13 cellular contexts compared by ENCODE assay signal in the genomic region with DNA sequence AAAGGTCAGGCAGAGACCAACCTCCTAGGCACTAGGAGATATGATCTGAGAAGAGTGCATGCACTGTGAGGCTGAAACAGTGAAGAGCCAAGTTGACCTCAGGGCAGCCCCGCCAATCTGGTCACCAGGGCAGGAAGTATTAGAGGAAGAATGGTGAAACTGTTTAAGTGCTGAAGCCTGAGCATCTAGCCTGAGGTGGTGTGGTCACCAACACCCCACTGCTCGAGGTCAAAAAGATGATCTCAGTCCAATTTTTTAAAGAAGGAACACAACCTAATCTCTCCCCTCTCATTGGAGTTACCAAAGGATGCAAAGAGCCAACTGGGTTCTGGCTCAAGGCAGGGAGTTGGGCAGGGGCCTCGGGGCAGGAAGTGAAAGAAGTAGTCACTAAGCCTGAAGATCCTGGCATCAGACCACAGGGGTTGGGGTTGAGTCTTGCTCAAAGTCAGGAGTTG. TPM values are rescaled to one million over a fixed set of nuclear protein-coding genes. Genes with fewer than 3 reads are reported as not detected.
A peak's percentile ranks its signal among the peaks of the same experiment; 100 is the strongest.
DNase-seq lines count a peak whose midpoint lies in the region; ATAC-seq, FAIRE-seq and TF ChIP-seq lines count a peak whose summit lies in the region.
"Had no signal": no experiment of that assay in that cellular context is flagged by ENCODE, and none has a peak within 500 bp of the region (broad histone marks: within the 10 kb centered on the region; RNA-seq: fewer than 3 reads in every experiment).

No MANE protein-coding gene starts in this region.

- no peak for TF ChIP-seq EP300 in H1 (IDR thresholded peaks at IDR 0.05; ENCODE audit: borderline replicate concordance in 1 of 2, low read depth in 2 of 2, low read length in 2 of 2)

- 0 out of 2 replicates have a peak, but pooled peaks cover 2% of the 10 kb centered on the region for H3K79me1 ChIP-seq in H1 (ENCODE audit: low read depth, low read length)

- no peak for TF ChIP-seq RAD21 in H1 (IDR thresholded peaks at IDR 0.05 in 1 of 2, conservative IDR thresholded peaks at IDR 0.05 in 1 of 2; ENCODE audit: low read depth in 2 of 2, low read length in 2 of 2)

- no peak overlapping the region for H3K4me3 Mint-ChIP-seq in CD8-positive, alpha-beta memory T cell
- H3K4me3 Mint-ChIP-seq: T-cell had no signal

- H3K27me3 Mint-ChIP-seq in CD8-positive, alpha-beta memory T cell, result no peaks in the 10 kb centered on the region
- H3K27me3 Mint-ChIP-seq: T-cell had no signal

- H2BK12ac ChIP-seq in H1 (ENCODE audit: low read depth, low read length), result 0 out of 2 replicates have a peak overlapping the region, but pooled peaks have one; percentile 33

- no peak overlapping the region for H2BK5ac ChIP-seq in H1 (ENCODE audit: low read depth, low read length)

- H3K56ac ChIP-seq in H1 (replicated peaks; ENCODE audit: insufficient read length, low read depth, low read length), result no peak overlapping the region

- 83% methylated on average over 3 of the region's 3 CpGs; no CpG with 5 or more reads in 1 of the 2 experiments for WGBS in H1 (ENCODE audit: extremely low coverage in 1 of 2, insufficient coverage in 1 of 2, insufficient read length in 1 of 2, insufficient replicate concordance in 2 of 2, low coverage in 1 of 2, low lambda C conversion rate in 2 of 2, missing lambda C conversion rate in 1 of 2), 2 experiments
- 63 to 83% (median 65%) methylated on average over 3 of the region's 3 CpGs for WGBS in small intestine, 3 donors

- H3K4me1 Mint-ChIP-seq in CD8-positive, alpha-beta memory T cell, result peaks cover 9 to 32% (median 19%) of the 10 kb centered on the region in 3 donors

- H3K14ac ChIP-seq in H1 (ENCODE audit: insufficient read length), result no peak overlapping the region

- peaks cover 0 to 18% (median 3%) of the 10 kb centered on the region in 3 donors for H3K36me3 Mint-ChIP-seq in CD8-positive, alpha-beta memory T cell

- peak overlapping the region; percentile 2 for H3K4me3 ChIP-seq in CD8-positive, alpha-beta memory T cell (ENCODE audit: low read length)
- H3K4me3 ChIP-seq in NB4 (ENCODE audit: low read depth, low read length), result no peak overlapping the region
- no peak overlapping the region for H3K4me3 ChIP-seq in H1 (ENCODE audit: extremely low read depth in 1 of 4, insufficient read depth in 2 of 4, low read depth in 3 of 4, low read length in 4 of 4)
- H3K4me3 ChIP-seq in small intestine (ENCODE audit: low read depth in 1 of 2, low read length in 2 of 2), result no peak overlapping the region

- H3K79me2 ChIP-seq in H1 (ENCODE audit: control insufficient read depth in 1 of 2, insufficient read depth in 2 of 2, low read length in 2 of 2), result no peaks in the 10 kb centered on the region

- H3K27ac ChIP-seq in CD8-positive, alpha-beta memory T cell (ENCODE audit: low read depth, low read length), result no peak overlapping the region
- no peak overlapping the region for H3K27ac ChIP-seq in H1 (ENCODE audit: low read depth, low read length)
- H3K27ac ChIP-seq in small intestine (ENCODE audit: low read depth in 1 of 2, low read length in 1 of 2), result no peak overlapping the region

- CTCF ChIA-PET in CD8-positive, alpha-beta memory T cell (lab: Charles Lee), result no interaction called here
- CTCF ChIA-PET in H1 (lab: Charles Lee; ENCODE audit: partially characterized antibody), result interaction anchor here (0.9 to 10.1 kb wide), 6 partner anchors 14 to 52 kb away, joined by 3 to 78 read pairs (median 10); partner anchors contain the start of gene HPX

- no peak for ATAC-seq in HG02623 (IDR thresholded peaks at IDR 0.05; ENCODE audit: unreplicated experiment)

- H2BK15ac ChIP-seq in H1 (ENCODE audit: low read length), result no peak overlapping the region

- no peaks in the 10 kb centered on the region for H3K9me3 ChIP-seq in CD8-positive, alpha-beta memory T cell (ENCODE audit: low read length)
- H3K9me3 ChIP-seq in H1 (ENCODE audit: insufficient read depth in 2 of 2, low read depth in 1 of 2, low read length in 1 of 2), result no peaks in the 10 kb centered on the region
- H3K9me3 ChIP-seq in small intestine (ENCODE audit: control insufficient read depth, low read depth), result no peaks in the 10 kb centered on the region

- POLR2A ChIA-PET in CD8-positive, alpha-beta memory T cell (lab: Charles Lee), result interaction anchor here (2.1 kb wide), 1 partner anchor 25 kb away, joined by 7 read pairs; the partner anchor contains the start of gene SMPD1
- POLR2A ChIA-PET in H1 (lab: Charles Lee; ENCODE audit: partially characterized antibody), result no interaction called here

- peaks cover 8% of the 10 kb centered on the region for H3K36me3 ChIP-seq in CD8-positive, alpha-beta memory T cell (ENCODE audit: insufficient read depth, low read length)
- H3K36me3 ChIP-seq in H1 (ENCODE audit: control insufficient read depth in 2 of 4, insufficient read depth in 4 of 4, low read length in 3 of 4) (no peaks in the 10 kb centered on the region), small intestine (ENCODE audit: control insufficient read depth in 2 of 2, insufficient read depth in 2 of 2, low read length in 2 of 2) (no peaks in the 10 kb centered on the region)

- H4K91ac ChIP-seq in H1 (replicated peaks; ENCODE audit: insufficient read length, low read length), result no peak overlapping the region

- H3K9ac ChIP-seq in H1 (replicated peaks in 1 of 4; ENCODE audit: extremely low read depth in 1 of 4, low read depth in 3 of 4, low read length in 3 of 4), result no peak overlapping the region

- no peaks in the 10 kb centered on the region for H3K27me3 ChIP-seq in CD8-positive, alpha-beta memory T cell (ENCODE audit: insufficient read depth, low read length, poor library complexity, severe bottlenecking)
- peaks cover 1 to 8% (median 4%) of the 10 kb centered on the region in 4 experiments; a peak in 6 of 7 replicates for H3K27me3 ChIP-seq in H1 (replicated peaks in 1 of 4; ENCODE audit: control insufficient read depth in 3 of 4, extremely low read depth in 1 of 4, insufficient read depth in 3 of 4, low read length in 3 of 4)
- H3K27me3 ChIP-seq in small intestine (ENCODE audit: control insufficient read depth in 2 of 2, insufficient read depth in 2 of 2, low read length in 2 of 2), result no peaks in the 10 kb centered on the region

- H3K23me2 ChIP-seq in H1 (ENCODE audit: low read depth, low read length), result peaks cover 5% of the 10 kb centered on the region; the same call in 1 of the 2 replicates

- FAIRE-seq in GM19239 (lab: Jason Lieb, UNC) (peak; percentile 66), H1 (lab: Jason Lieb, UNC) (no peak), small intestine (lab: Jason Lieb, UNC) (no peak)
- FAIRE-seq: D721Med had no signal

- no peak overlapping the region for H4K8ac ChIP-seq in H1 (ENCODE audit: extremely low read depth, insufficient read depth, low read length)

- H3K18ac ChIP-seq in H1 (ENCODE audit: extremely low read depth, low read length), result no peak overlapping the region

- no peak overlapping the region for H3K27ac Mint-ChIP-seq in CD8-positive, alpha-beta memory T cell
- H3K27ac Mint-ChIP-seq: T-cell had no signal

- no peak for TF ChIP-seq CTCF in NB4 (IDR thresholded peaks at IDR 0.05; ENCODE audit: low read depth, low read length)
- TF ChIP-seq CTCF in H1 (IDR thresholded peaks at IDR 0.05; ENCODE audit: control extremely low read depth in 1 of 3, insufficient read depth in 1 of 3, low read depth in 1 of 3, low read length in 3 of 3), result no peak

- no peak for TF ChIP-seq POLR2A in NB4 (IDR thresholded peaks at IDR 0.05; ENCODE audit: extremely low read depth, insufficient read length)
- no peak for TF ChIP-seq POLR2A in H1 (IDR thresholded peaks at IDR 0.05; ENCODE audit: control extremely low read depth in 1 of 2, low read depth in 2 of 2, low read length in 2 of 2)

- no peak overlapping the region for H3K4me2 ChIP-seq in H1 (ENCODE audit: insufficient read depth in 1 of 2, low read depth in 2 of 2, low read length in 2 of 2)

- H4K5ac ChIP-seq in H1 (ENCODE audit: insufficient read length, low read depth, low read length), result no peak overlapping the region

- no peak for DNase-seq in CD8-positive, alpha-beta memory T cell
- DNase-seq in GM19239 (ENCODE audit: insufficient read length, low spot score), result no peak
- DNase-seq in NB4 (ENCODE audit: low read depth), result peak; percentile 23
- DNase-seq in H1 (ENCODE audit: low read depth in 1 of 2, low spot score in 2 of 2), result no peak
- no peak for DNase-seq in SHP77 treated with DMSO at 0.1 percent for 48 hours (lab: John Stamatoyannopoulos, UW)
- DNase-seq in NCI-H526 treated with DMSO at 0.1 percent for 48 hours (lab: John Stamatoyannopoulos, UW), result no peak
- no peak for DNase-seq in small intestine
- DNase-seq: NCI-H1048, NCI-H510A treated with DMSO at 0.1 percent for 48 hours, occipital lobe, T-cell had no signal

- H4K20me1 ChIP-seq in H1 (replicated peaks in 1 of 2; ENCODE audit: control insufficient read depth in 1 of 2, insufficient read depth in 2 of 2, low read length in 2 of 2), result no peaks in the 10 kb centered on the region

- peaks cover 73% of the 10 kb centered on the region for H3K4me1 ChIP-seq in CD8-positive, alpha-beta memory T cell (ENCODE audit: insufficient read depth, low read length)
- peaks cover 2 to 5% (median 4%) of the 10 kb centered on the region in 4 experiments; a peak in 4 of 7 replicates for H3K4me1 ChIP-seq in H1 (replicated peaks in 1 of 4; ENCODE audit: control insufficient read depth in 3 of 4, insufficient read depth in 4 of 4, low read length in 3 of 4)
- H3K4me1 ChIP-seq in small intestine (ENCODE audit: control insufficient read depth in 2 of 2, insufficient read depth in 1 of 2, low read depth in 1 of 2, low read length in 1 of 2), result peaks cover 0 to 2% of the 10 kb centered on the region in 2 donors

- H2BK120ac ChIP-seq in H1 (replicated peaks; ENCODE audit: low read depth, low read length), result no peak overlapping the region

- no peak overlapping the region for H3K4ac ChIP-seq in H1 (replicated peaks; ENCODE audit: insufficient read length, low read depth, low read length)

- no peaks in the 10 kb centered on the region for H3K9me3 Mint-ChIP-seq in CD8-positive, alpha-beta memory T cell
- H3K9me3 Mint-ChIP-seq: T-cell had no signal

- H2AK5ac ChIP-seq in H1 (ENCODE audit: low read depth, low read length), result no peak overlapping the region

- H2AFZ ChIP-seq in H1 (ENCODE audit: low read length), result no peak overlapping the region

- H2BK20ac ChIP-seq in H1 (ENCODE audit: low read length), result no peak overlapping the region

- H3K23ac ChIP-seq in H1 (ENCODE audit: insufficient read length), result no peak overlapping the region

RNA-seq across cellular contexts. Expression of gene APBB1, which starts 4.0 kb away (rescaled TPM):
- 10 to 100 TPM; 41.7 to 43.6 TPM for total RNA-seq in CD8-positive, alpha-beta memory T cell
- polyA plus RNA-seq in CD8-positive, alpha-beta memory T cell, result 80.2 TPM
- 23.6 and 23.9 TPM in 2 replicates for total RNA-seq in H1 (2021; fragmentation: NEBNext Ultra II Directional; extraction: Animal tissue kit (Norgen Biotek cat#: 25700))
- 33.1 and 44.7 TPM in 2 replicates for polyA plus RNA-seq in H1 (2011; rRNA removed)
- 34.1 TPM for polyA plus RNA-seq in H1 (2011; cell fraction: cytosol; rRNA removed)
- 50.6 TPM for polyA plus RNA-seq in H1 (2011; cell fraction: nucleus; rRNA removed)
- 17.4 to 30.9 TPM (median 28.2 TPM) in 4 replicates for polyA plus RNA-seq in H1 (2012, experiment 1 of 2)
- 32.6 TPM for polyA plus RNA-seq in H1 (2012, experiment 2 of 2)
- polyA plus RNA-seq in H1 (2013, experiment 1 of 2), result 12.2 TPM
- polyA plus RNA-seq in H1 (2013, experiment 2 of 2), result 10.9 TPM
- 30.4 and 43.2 TPM in 2 replicates for polyA minus RNA-seq in H1 (2011; rRNA and poly(A)+ RNA removed)
- 16.7 TPM for polyA minus RNA-seq in H1 (2011; cell fraction: cytosol; rRNA and poly(A)+ RNA removed)
- 16.6 TPM for polyA minus RNA-seq in H1 (2011; cell fraction: nucleus; rRNA and poly(A)+ RNA removed)
- 10 to 100 TPM in 1 of 3 donors, 1 to 10 TPM in 2; 2.5 to 14.1 (median 9.7) TPM for polyA plus RNA-seq in small intestine

RNA-seq across cellular contexts. Expression of gene SMPD1, which starts 24.6 kb away (rescaled TPM):
- total RNA-seq in CD8-positive, alpha-beta memory T cell, result 10 to 100 TPM; 30.4 to 30.9 TPM
- 17.3 TPM for polyA plus RNA-seq in CD8-positive, alpha-beta memory T cell
- 1.9 and 3.1 TPM in 2 replicates for total RNA-seq in H1 (2021; fragmentation: NEBNext Ultra II Directional; extraction: Animal tissue kit (Norgen Biotek cat#: 25700))
- polyA plus RNA-seq in H1 (2011; rRNA removed) (2.4 and 4.5 TPM in 2 replicates), small intestine (10 to 100 TPM; 22.0 to 32.4 (median 26.2) TPM)
- 2.1 TPM for polyA plus RNA-seq in H1 (2011; cell fraction: cytosol; rRNA removed)
- polyA plus RNA-seq in H1 (2011; cell fraction: nucleus; rRNA removed), result 4.5 TPM
- 2.2 to 2.8 TPM (median 2.5 TPM) in 4 replicates for polyA plus RNA-seq in H1 (2012, experiment 1 of 2)
- polyA plus RNA-seq in H1 (2012, experiment 2 of 2), result 2.9 TPM
- 2.8 TPM for polyA plus RNA-seq in H1 (2013, experiment 1 of 2)
- polyA plus RNA-seq in H1 (2013, experiment 2 of 2), result 3.5 TPM
- 0.85 and 2.0 TPM in 2 replicates for polyA minus RNA-seq in H1 (2011; rRNA and poly(A)+ RNA removed)
- polyA minus RNA-seq in H1 (2011; cell fraction: cytosol; rRNA and poly(A)+ RNA removed), result 1.2 TPM
- polyA minus RNA-seq in H1 (2011; cell fraction: nucleus; rRNA and poly(A)+ RNA removed), result 2.3 TPM

RNA-seq across cellular contexts. Expression of gene HPX, which starts 25.9 kb away (rescaled TPM):
- under 1 TPM in 1 of 2 experiments, not detected in 1; 0.27 TPM for total RNA-seq in CD8-positive, alpha-beta memory T cell
- polyA plus RNA-seq in CD8-positive, alpha-beta memory T cell, result not detected
- 0.44 and 0.80 TPM in 2 replicates for total RNA-seq in H1 (2021; fragmentation: NEBNext Ultra II Directional; extraction: Animal tissue kit (Norgen Biotek cat#: 25700))
- polyA plus RNA-seq in H1 (2011; rRNA removed) (0.96 and 0.97 TPM in 2 replicates), small intestine (1 to 10 TPM in 2 of 3 donors, under 1 TPM in 1; 0.85 to 5.7 (median 4.5) TPM)
- polyA plus RNA-seq in H1 (2011; cell fraction: cytosol; rRNA removed), result 1.2 TPM
- polyA plus RNA-seq in H1 (2011; cell fraction: nucleus; rRNA removed), result 5.9 TPM
- polyA plus RNA-seq in H1 (2012, experiment 1 of 2), result 0.67 to 1.1 TPM (median 0.82 TPM) in 4 replicates
- polyA plus RNA-seq in H1 (2012, experiment 2 of 2), result 0.29 TPM
- 0.61 TPM for polyA plus RNA-seq in H1 (2013, experiment 1 of 2)
- polyA plus RNA-seq in H1 (2013, experiment 2 of 2), result 0.40 TPM
- 2.2 and 2.4 TPM in 2 replicates for polyA minus RNA-seq in H1 (2011; rRNA and poly(A)+ RNA removed)
- not detected for polyA minus RNA-seq in H1 (2011; cell fraction: cytosol; rRNA and poly(A)+ RNA removed)
- 5.0 TPM for polyA minus RNA-seq in H1 (2011; cell fraction: nucleus; rRNA and poly(A)+ RNA removed)

RNA-seq across cellular contexts. Expression of gene TRIM3, which starts 58.8 kb away (rescaled TPM):
- total RNA-seq in CD8-positive, alpha-beta memory T cell, result 1 to 10 TPM; 6.4 to 6.8 TPM
- polyA plus RNA-seq in CD8-positive, alpha-beta memory T cell, result 2.4 TPM
- 14.3 and 15.7 TPM in 2 replicates for total RNA-seq in H1 (2021; fragmentation: NEBNext Ultra II Directional; extraction: Animal tissue kit (Norgen Biotek cat#: 25700))
- polyA plus RNA-seq in H1 (2011; rRNA removed), result 10.7 and 16.2 TPM in 2 replicates
- polyA plus RNA-seq in H1 (2011; cell fraction: cytosol; rRNA removed), result 12.9 TPM
- polyA plus RNA-seq in H1 (2011; cell fraction: nucleus; rRNA removed), result 37.0 TPM
- polyA plus RNA-seq in H1 (2012, experiment 1 of 2), result 9.7 to 15.3 TPM (median 12.7 TPM) in 4 replicates
- 9.6 TPM for polyA plus RNA-seq in H1 (2012, experiment 2 of 2)
- 9.6 TPM for polyA plus RNA-seq in H1 (2013, experiment 1 of 2)
- 8.1 TPM for polyA plus RNA-seq in H1 (2013, experiment 2 of 2)
- 10.0 and 11.3 TPM in 2 replicates for polyA minus RNA-seq in H1 (2011; rRNA and poly(A)+ RNA removed)
- 11.4 TPM for polyA minus RNA-seq in H1 (2011; cell fraction: cytosol; rRNA and poly(A)+ RNA removed)
- 24.4 TPM for polyA minus RNA-seq in H1 (2011; cell fraction: nucleus; rRNA and poly(A)+ RNA removed)
- 10 to 100 TPM; 11.0 to 96.4 (median 49.7) TPM for polyA plus RNA-seq in small intestine
